Comparison of ENCODE assay signal across 5 cellular contexts in the genomic region with DNA sequence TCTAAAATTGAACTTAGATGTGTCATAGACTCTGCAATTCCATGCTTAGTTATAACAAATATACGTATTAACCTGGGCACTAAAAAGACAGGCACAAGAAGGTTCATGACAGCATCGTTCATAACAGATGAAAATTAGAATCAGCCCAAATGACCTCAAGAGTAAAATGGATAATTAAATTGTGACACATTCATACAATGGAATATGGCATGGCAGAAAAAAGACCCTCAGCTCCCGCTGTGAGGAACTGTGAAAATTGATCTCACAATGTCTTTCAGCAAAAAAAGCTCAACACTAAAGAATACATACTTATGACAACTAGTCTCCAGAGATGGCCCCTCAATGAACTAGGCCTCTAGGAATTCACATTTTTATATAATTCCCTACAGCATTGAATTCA.
"Had no signal": no experiment of that assay in that cellular context is flagged by ENCODE, and none has a peak within 500 bp of the region (broad histone marks: within the 10 kb centered on the region; RNA-seq: fewer than 3 reads in every experiment).

No MANE protein-coding gene starts in this region.

- H3K27ac ChIP-seq: HL-60 had no signal

- DNase-seq: IMR-90, KBM-7, KG1 had no signal

- H3K4me3 ChIP-seq: K562 had no signal
